ENCODE assay signal across 14 cellular contexts in genomic region chr14:100131181-100131580, GRCh38. TPM values are rescaled to one million over a fixed set of nuclear protein-coding genes. Genes with fewer than 3 reads are reported as not detected.
DNase-seq lines count a peak whose midpoint lies in the region; ATAC-seq, FAIRE-seq and TF ChIP-seq lines count a peak whose summit lies in the region.
"Had no signal": no experiment of that assay in that cellular context is flagged by ENCODE, and none has a peak within 500 bp of the region (broad histone marks: within the 10 kb centered on the region; RNA-seq: fewer than 3 reads in every experiment).

No MANE protein-coding gene starts in this region.

- intact Hi-C loops in pancreas (cut with DNase I), result no loop called here

- no peak overlapping the region for H3K27ac ChIP-seq in H1 (ENCODE audit: low read depth, low read length)
- H3K27ac ChIP-seq in pancreas, result peak overlapping the region in 3 of 4 donors; percentile 41 to 68 (median 51)
- H3K27ac ChIP-seq: parathyroid adenoma had no signal

- H4K5ac ChIP-seq in H1 (ENCODE audit: insufficient read length, low read depth, low read length), result no peak overlapping the region

- H3K36me3 ChIP-seq in H1 (ENCODE audit: control insufficient read depth in 2 of 4, insufficient read depth in 4 of 4, low read length in 3 of 4) (peaks cover 0 to 2% (median 0%) of the 10 kb centered on the region in 4 experiments; a peak in 4 of 8 replicates), pancreas (no peaks in the 10 kb centered on the region)

- H4K8ac ChIP-seq in H1 (ENCODE audit: extremely low read depth, insufficient read depth, low read length), result no peak overlapping the region

- H3K9me3 ChIP-seq in H1 (ENCODE audit: insufficient read depth in 2 of 2, low read depth in 1 of 2, low read length in 1 of 2) (no peaks in the 10 kb centered on the region), pancreas (no peaks in the 10 kb centered on the region)

- DNase-seq in NCI-H187 treated with DMSO at 0.1 percent for 48 hours (lab: John Stamatoyannopoulos, UW), result peak; percentile 26
- no peak for DNase-seq in NCI-H187 (lab: John Stamatoyannopoulos, UW)
- peak; percentile 93 to 96 for DNase-seq in NCI-H526 (lab: John Stamatoyannopoulos, UW)
- no peak for DNase-seq in H1 (ENCODE audit: low read depth in 1 of 2, low spot score in 2 of 2)
- DNase-seq in pancreas, result peak in 2 of 6 donors; percentile 25 to 40
- DNase-seq in GM19238 (ENCODE audit: insufficient read length, low spot score), result no peak
- DNase-seq in GM20000 (ENCODE audit: low spot score), result no peak
- DNase-seq: EL; IMR-90; NCI-H2081 treated with DMSO at 0.1 percent for 48 hours; stimulated activated CD4-positive, alpha-beta T cell treated with anti-CD3 and anti-CD28 coated beads, Interleukin-15, amount 100 ng/mL, for 24 hours had no signal

- TF ChIP-seq POLR2A in H1 (IDR thresholded peaks at IDR 0.05; ENCODE audit: control extremely low read depth in 1 of 2, low read depth in 2 of 2, low read length in 2 of 2), result no peak

- no peak overlapping the region for H2BK12ac ChIP-seq in H1 (ENCODE audit: low read depth, low read length)

- H3K56ac ChIP-seq in H1 (replicated peaks; ENCODE audit: insufficient read length, low read depth, low read length), result no peak overlapping the region

- H3K79me1 ChIP-seq in H1 (ENCODE audit: low read depth, low read length), result no peaks in the 10 kb centered on the region

- no peak overlapping the region for H2AK5ac ChIP-seq in H1 (ENCODE audit: low read depth, low read length)

- no peak overlapping the region for H2BK15ac ChIP-seq in H1 (ENCODE audit: low read length)

- H2BK5ac ChIP-seq in H1 (ENCODE audit: low read depth, low read length), result no peak overlapping the region

- H3K23me2 ChIP-seq in H1 (ENCODE audit: low read depth, low read length), result no peaks in the 10 kb centered on the region

- TF ChIP-seq RAD21 in H1 (IDR thresholded peaks at IDR 0.05 in 1 of 2, conservative IDR thresholded peaks at IDR 0.05 in 1 of 2; ENCODE audit: low read depth in 2 of 2, low read length in 2 of 2), result no peak

- POLR2A ChIA-PET in H1 (lab: Charles Lee; ENCODE audit: partially characterized antibody), result interaction anchor here (1.3 kb wide), 1 partner anchor 14 kb away, joined by 3 read pairs; no protein-coding TSS in a partner anchor

- no peak overlapping the region for H3K4ac ChIP-seq in H1 (replicated peaks; ENCODE audit: insufficient read length, low read depth, low read length)

- H3K14ac ChIP-seq in H1 (ENCODE audit: insufficient read length), result no peak overlapping the region

- 0 out of 2 replicates have a peak overlapping the region, but pooled peaks have one; percentile 11 for H3K18ac ChIP-seq in H1 (ENCODE audit: extremely low read depth, low read length)

- FAIRE-seq in H1 (lab: Jason Lieb, UNC) (peak; percentile 48), pancreas (lab: Jason Lieb, UNC) (no peak)
- FAIRE-seq: A204.1 had no signal

- CTCF ChIA-PET in H1 (lab: Charles Lee; ENCODE audit: partially characterized antibody), result interaction anchor here (0.6 to 22.9 kb wide), 15 partner anchors 9 to 193 kb away, joined by 3 to 307 read pairs (median 4); partner anchors contain the start of gene DEGS2

- no peak overlapping the region for H3K23ac ChIP-seq in H1 (ENCODE audit: insufficient read length)

- H4K20me1 ChIP-seq in H1 (replicated peaks in 1 of 2; ENCODE audit: control insufficient read depth in 1 of 2, insufficient read depth in 2 of 2, low read length in 2 of 2), result peaks cover 0 to 1% of the 10 kb centered on the region in 2 experiments

- 72% methylated on average over 6 of the region's 6 CpGs; no CpG with 5 or more reads in 1 of the 2 experiments for WGBS in H1 (ENCODE audit: extremely low coverage in 1 of 2, insufficient coverage in 1 of 2, insufficient read length in 1 of 2, insufficient replicate concordance in 2 of 2, low coverage in 1 of 2, low lambda C conversion rate in 2 of 2, missing lambda C conversion rate in 1 of 2), 2 experiments
- WGBS in pancreas, 2 donors, result 58 to 64% methylated on average over 6 of the region's 6 CpGs

- ATAC-seq in pancreas, result peak; percentile 43 to 72 (median 58)
- ATAC-seq in HG02678 (IDR thresholded peaks at IDR 0.05; ENCODE audit: unreplicated experiment), result no peak

- H2BK20ac ChIP-seq in H1 (ENCODE audit: low read length), result no peak overlapping the region

- H3K4me2 ChIP-seq in H1 (ENCODE audit: insufficient read depth in 1 of 2, low read depth in 2 of 2, low read length in 2 of 2), result no peak overlapping the region

- H3K4me3 ChIP-seq in H1 (ENCODE audit: extremely low read depth in 1 of 4, insufficient read depth in 2 of 4, low read depth in 3 of 4, low read length in 4 of 4) (no peak overlapping the region), pancreas (no peak overlapping the region)

- no peaks in the 10 kb centered on the region for H3K79me2 ChIP-seq in H1 (ENCODE audit: control insufficient read depth in 1 of 2, insufficient read depth in 2 of 2, low read length in 2 of 2)
- H3K79me2 ChIP-seq: parathyroid adenoma had no signal

- TF ChIP-seq EP300 in H1 (IDR thresholded peaks at IDR 0.05; ENCODE audit: borderline replicate concordance in 1 of 2, low read depth in 2 of 2, low read length in 2 of 2), result no peak

- H3K9ac ChIP-seq in H1 (replicated peaks in 1 of 4; ENCODE audit: extremely low read depth in 1 of 4, low read depth in 3 of 4, low read length in 3 of 4), result no peak overlapping the region
- H3K9ac ChIP-seq: parathyroid adenoma had no signal

- no peak overlapping the region for H2BK120ac ChIP-seq in H1 (replicated peaks; ENCODE audit: low read depth, low read length)

- no peak overlapping the region for H4K91ac ChIP-seq in H1 (replicated peaks; ENCODE audit: insufficient read length, low read length)

- TF ChIP-seq CTCF in H1 (IDR thresholded peaks at IDR 0.05; ENCODE audit: control extremely low read depth in 1 of 3, insufficient read depth in 1 of 3, low read depth in 1 of 3, low read length in 3 of 3), result no peak
- TF ChIP-seq CTCF in pancreas (IDR thresholded peaks at IDR 0.05), result no peak
- no peak for TF ChIP-seq CTCF in GM20000 (IDR thresholded peaks at IDR 0.05; ENCODE audit: extremely low read depth, missing control alignments)

- H3K27me3 ChIP-seq in H1 (replicated peaks in 1 of 4; ENCODE audit: control insufficient read depth in 3 of 4, extremely low read depth in 1 of 4, insufficient read depth in 3 of 4, low read length in 3 of 4), result no peaks in the 10 kb centered on the region
- H3K27me3 ChIP-seq in pancreas, result no peaks in the 10 kb centered on the region

- H3K4me1 ChIP-seq in H1 (replicated peaks in 1 of 4; ENCODE audit: control insufficient read depth in 3 of 4, insufficient read depth in 4 of 4, low read length in 3 of 4) (peaks cover 0 to 8% (median 6%) of the 10 kb centered on the region in 4 experiments; a peak in 4 of 7 replicates), pancreas (no peaks in the 10 kb centered on the region)
- H3K4me1 ChIP-seq: parathyroid adenoma had no signal

- no peak overlapping the region for H2AFZ ChIP-seq in H1 (ENCODE audit: low read length)
- H2AFZ ChIP-seq: parathyroid adenoma had no signal

TF ChIP-seq in H1, 55 proteins besides CTCF, POLR2A, EP300 and RAD21 (continues in another document):
- TF ChIP-seq RNF2 (IDR thresholded peaks at IDR 0.05; ENCODE audit: borderline replicate concordance, low read depth, low read length, missing control alignments, poor library complexity, severe bottlenecking), result no peak
- no peak for TF ChIP-seq SIN3A (conservative IDR thresholded peaks at IDR 0.05 in 1 of 2, IDR thresholded peaks at IDR 0.05 in 1 of 2; ENCODE audit: low read depth in 1 of 2, low read length in 2 of 2)
- no peak for TF ChIP-seq CBX5 (IDR thresholded peaks at IDR 0.05; ENCODE audit: low read depth, low read length)
- TF ChIP-seq HDAC2 (IDR thresholded peaks at IDR 0.05; ENCODE audit: borderline replicate concordance in 1 of 2, low read depth in 2 of 2, low read length in 2 of 2), result no peak
- TF ChIP-seq FOSL1 (IDR thresholded peaks at IDR 0.05; ENCODE audit: insufficient read depth, low read depth, low read length), result no peak
- TF ChIP-seq SUZ12 (IDR thresholded peaks at IDR 0.05; ENCODE audit: low read length), result no peak
- no peak for TF ChIP-seq MAX (IDR thresholded peaks at IDR 0.05)
- TF ChIP-seq EZH2 (IDR thresholded peaks at IDR 0.05; ENCODE audit: low read depth, low read length, severe bottlenecking), result no peak
- no peak for TF ChIP-seq ASH2L (IDR thresholded peaks at IDR 0.05; ENCODE audit: low read length)
- no peak for TF ChIP-seq GTF2F1 (IDR thresholded peaks at IDR 0.05; ENCODE audit: borderline replicate concordance, low read depth, low read length)
- no peak for TF ChIP-seq SIRT6 (IDR thresholded peaks at IDR 0.05; ENCODE audit: low read length)
- no peak for TF ChIP-seq MAFK (IDR thresholded peaks at IDR 0.05; ENCODE audit: low read depth, low read length)
- TF ChIP-seq PHF8 (conservative IDR thresholded peaks at IDR 0.05; ENCODE audit: low read depth, low read length), result no peak
- no peak for TF ChIP-seq BRCA1 (IDR thresholded peaks at IDR 0.05; ENCODE audit: low read depth, low read length)
- TF ChIP-seq NANOG (IDR thresholded peaks at IDR 0.05; ENCODE audit: insufficient read depth, low read depth, low read length, poor library complexity, severe bottlenecking), result no peak

RNA-seq across cellular contexts. Expression of gene DEGS2, which starts 28.3 kb away (rescaled TPM):
- total RNA-seq in H1 (2021; fragmentation: NEBNext Ultra II Directional; extraction: Animal tissue kit (Norgen Biotek cat#: 25700)), result 0.61 and 0.94 TPM in 2 replicates
- polyA plus RNA-seq in H1 (2011; rRNA removed) (0.60 and 0.82 TPM in 2 replicates), pancreas (1 to 10 TPM; 1.9 to 3.9 TPM)
- 0.37 TPM for polyA plus RNA-seq in H1 (2011; cell fraction: cytosol; rRNA removed)
- 1.0 TPM for polyA plus RNA-seq in H1 (2011; cell fraction: nucleus; rRNA removed)
- 0.39 to 1.5 TPM (median 0.71 TPM) in 4 replicates for polyA plus RNA-seq in H1 (2012, experiment 1 of 2)
- 1.3 TPM for polyA plus RNA-seq in H1 (2012, experiment 2 of 2)
- polyA plus RNA-seq in H1 (2013, experiment 1 of 2), result 0.61 TPM
- polyA plus RNA-seq in H1 (2013, experiment 2 of 2), result 0.55 TPM
- 0.07 and 0.19 TPM in 2 replicates for polyA minus RNA-seq in H1 (2011; rRNA and poly(A)+ RNA removed)
- polyA minus RNA-seq in H1 (2011; cell fraction: cytosol; rRNA and poly(A)+ RNA removed), result not detected
- polyA minus RNA-seq in H1 (2011; cell fraction: nucleus; rRNA and poly(A)+ RNA removed), result 1.5 TPM
- total RNA-seq in pancreas, result 1 to 10 TPM; 2.8 to 7.3 (median 5.3) TPM
- total RNA-seq: IMR-90 had no signal
- polyA plus RNA-seq: IMR-90 had no signal

Comparison
In these comparisons a context has a peak if more than half of its experiments do, and no peak if none do; other contexts are left out.
1. DNase-seq: peak in NCI-H187 treated with DMSO at 0.1 percent for 48 hours (single experiment) and NCI-H526 (2 of 2); none in NCI-H187 (0 of 2), H1 (0 of 2), GM19238 (single experiment) and GM20000 (single experiment).